Comparison of ENCODE assay signal across 22 cellular contexts in genomic region chr22:31124290-31124689, GRCh38. TPM values are rescaled to one million over a fixed set of nuclear protein-coding genes. Genes with fewer than 3 reads are reported as not detected.
DNase-seq lines count a peak whose midpoint lies in the region; ATAC-seq and TF ChIP-seq lines count a peak whose summit lies in the region.
"Had no signal": no experiment of that assay in that cellular context is flagged by ENCODE, and none has a peak within 500 bp of the region (broad histone marks: within the 10 kb centered on the region; RNA-seq: fewer than 3 reads in every experiment).

No MANE protein-coding gene starts in this region.

- TF ChIP-seq CTCF in endothelial cell (IDR thresholded peaks at IDR 0.05; ENCODE audit: unreplicated experiment) (no peak), neural crest cell (conservative IDR thresholded peaks at IDR 0.05) (no peak)

- H3K36me3 Mint-ChIP-seq in endothelial cell (ENCODE audit: low read depth, unreplicated experiment), result no peaks in the 10 kb centered on the region
- H3K36me3 Mint-ChIP-seq in neural crest cell (ENCODE audit: low read depth), result no peaks in the 10 kb centered on the region
- no peaks in the 10 kb centered on the region for H3K36me3 Mint-ChIP-seq in stimulated activated effector memory CD8-positive, alpha-beta T cell treated with anti-CD3 and anti-CD28 coated beads, Interleukin-12 subunit alpha, Interleukin-12 subunit beta, amount 100 ng/mL, for 72 hours
- H3K36me3 Mint-ChIP-seq: CD8-positive, alpha-beta T cell had no signal

- peaks cover 4% of the 10 kb centered on the region for H3K27me3 Mint-ChIP-seq in endothelial cell (ENCODE audit: unreplicated experiment)
- no peaks in the 10 kb centered on the region for H3K27me3 Mint-ChIP-seq in neural crest cell (ENCODE audit: low read depth)

- peak overlapping the region; percentile 37 for H3K4me3 Mint-ChIP-seq in endothelial cell (ENCODE audit: unreplicated experiment)
- peak overlapping the region; percentile 34 for H3K4me3 Mint-ChIP-seq in neural crest cell
- no peak overlapping the region for H3K4me3 Mint-ChIP-seq in stimulated activated effector memory CD8-positive, alpha-beta T cell treated with anti-CD3 and anti-CD28 coated beads, Interleukin-12 subunit alpha, Interleukin-12 subunit beta, amount 100 ng/mL, for 72 hours
- H3K4me3 Mint-ChIP-seq: CD8-positive, alpha-beta T cell had no signal

- H3K9me3 Mint-ChIP-seq in endothelial cell (ENCODE audit: unreplicated experiment) (no peaks in the 10 kb centered on the region), neural crest cell (no peaks in the 10 kb centered on the region)
- H3K9me3 Mint-ChIP-seq in stimulated activated effector memory CD8-positive, alpha-beta T cell treated with anti-CD3 and anti-CD28 coated beads, Interleukin-12 subunit alpha, Interleukin-12 subunit beta, amount 100 ng/mL, for 72 hours, result no peaks in the 10 kb centered on the region
- H3K9me3 Mint-ChIP-seq: CD8-positive, alpha-beta T cell had no signal

- H3K27ac Mint-ChIP-seq in endothelial cell (ENCODE audit: unreplicated experiment), result no peak overlapping the region
- H3K27ac Mint-ChIP-seq in neural crest cell (ENCODE audit: unreplicated experiment), result no peak overlapping the region
- peak overlapping the region; percentile 34 for H3K27ac Mint-ChIP-seq in stimulated activated effector memory CD8-positive, alpha-beta T cell treated with anti-CD3 and anti-CD28 coated beads, Interleukin-12 subunit alpha, Interleukin-12 subunit beta, amount 100 ng/mL, for 72 hours
- H3K27ac Mint-ChIP-seq: CD8-positive, alpha-beta T cell had no signal

- DNase-seq in G401 (ENCODE audit: low spot score) (peak; percentile 29), endothelial cell (ENCODE audit: low spot score) (no peak), neural crest cell (ENCODE audit: low read depth, low spot score) (no peak), pons (ENCODE audit: low spot score) (no peak), NCI-H446 treated with DMSO at 0.1 percent for 48 hours (lab: John Stamatoyannopoulos, UW) (no peak)
- DNase-seq in stimulated activated effector memory CD8-positive, alpha-beta T cell treated with anti-CD3 and anti-CD28 coated beads, Interleukin-12 subunit alpha, Interleukin-12 subunit beta, amount 100 ng/mL, for 72 hours (ENCODE audit: low spot score in 2 of 2), result no peak
- DNase-seq: CD8-positive, alpha-beta T cell; DND-41; IMR-90; KG1; MM.1S; NCI-H2029; NCI-H526; NCI-H82; Right ventricle myocardium superior; RPMI8226 had no signal

- no peak for ATAC-seq in stimulated activated effector memory CD8-positive, alpha-beta T cell treated with anti-CD3 and anti-CD28 coated beads, Interleukin-12 subunit alpha, Interleukin-12 subunit beta, amount 100 ng/mL, for 72 hours
- ATAC-seq in GM21528 (IDR thresholded peaks at IDR 0.05; ENCODE audit: low FRiP score, unreplicated experiment), result no peak
- no peak for ATAC-seq in GM21423 (IDR thresholded peaks at IDR 0.05; ENCODE audit: unreplicated experiment)
- ATAC-seq: CD8-positive, alpha-beta T cell; HCT116 had no signal

- peaks cover 5% of the 10 kb centered on the region for H3K4me1 Mint-ChIP-seq in endothelial cell (ENCODE audit: unreplicated experiment)
- H3K4me1 Mint-ChIP-seq in neural crest cell, result peaks cover 11% of the 10 kb centered on the region
- peaks cover 10% of the 10 kb centered on the region for H3K4me1 Mint-ChIP-seq in stimulated activated effector memory CD8-positive, alpha-beta T cell treated with anti-CD3 and anti-CD28 coated beads, Interleukin-12 subunit alpha, Interleukin-12 subunit beta, amount 100 ng/mL, for 72 hours

- in situ Hi-C loops in G401 (cut with HindIII; ENCODE audit: low sequenced_read_pairs), result no loop called here

RNA-seq across cellular contexts. Expression of gene INPP5J, which starts 1.5 kb away (rescaled TPM):
- total RNA-seq in G401 (2014; rRNA removed; shearing (Covaris generic)), result 0.74 and 3.0 TPM in 2 replicates
- total RNA-seq in endothelial cell (ENCODE audit: unreplicated experiment), result 2.8 TPM
- 4.5 and 4.7 TPM in 2 replicates for total RNA-seq in neural crest cell

RNA-seq across cellular contexts. Expression of gene PLA2G3, which starts 16.0 kb away (rescaled TPM):
- total RNA-seq in G401 (2014; rRNA removed; shearing (Covaris generic)), result 4.4 and 4.9 TPM in 2 replicates
- total RNA-seq in endothelial cell (ENCODE audit: unreplicated experiment) (2.8 TPM), neural crest cell (24.3 and 24.7 TPM in 2 replicates)
- total RNA-seq: CD8-positive, alpha-beta T cell; H4; PC-9; Right ventricle myocardium superior; SJSA1 had no signal

RNA-seq across cellular contexts. Expression of gene SELENOM, which starts 16.9 kb away (rescaled TPM):
- total RNA-seq in G401 (2014; rRNA removed; shearing (Covaris generic)), result 55.1 and 115 TPM in 2 replicates
- total RNA-seq in endothelial cell (ENCODE audit: unreplicated experiment) (35.4 TPM), neural crest cell (9.1 and 10.1 TPM in 2 replicates)

RNA-seq across cellular contexts. Expression of gene RNF185, which starts 35.7 kb away (rescaled TPM):
- total RNA-seq in G401 (2014; rRNA removed; shearing (Covaris generic)), result 45.7 and 54.8 TPM in 2 replicates
- total RNA-seq in endothelial cell (ENCODE audit: unreplicated experiment) (30.9 TPM), neural crest cell (31.7 and 33.8 TPM in 2 replicates)

RNA-seq across cellular contexts. Expression of gene SMTN, which starts 43.2 kb away (rescaled TPM):
- 27.9 and 38.9 TPM in 2 replicates for total RNA-seq in G401 (2014; rRNA removed; shearing (Covaris generic))
- total RNA-seq in endothelial cell (ENCODE audit: unreplicated experiment), result 736 TPM
- 53.8 and 55.0 TPM in 2 replicates for total RNA-seq in neural crest cell
